In genomic region chr16:31170077-31170476, GRCh38 we compare ENCODE assay signal across 12 cellular contexts. TPM values are rescaled to one million over a fixed set of nuclear protein-coding genes. Genes with fewer than 3 reads are reported as not detected.
DNase-seq lines count a peak whose midpoint lies in the region; TF ChIP-seq lines count a peak whose summit lies in the region.
"Not testable (repeated sequence)": the region's sequence is repeated elsewhere in the genome, so short reads cannot be mapped to it uniquely, and the experiment has no call there.
"Had no signal": no experiment of that assay in that cellular context is flagged by ENCODE, and none has a peak within 500 bp of the region (broad histone marks: within the 10 kb centered on the region; RNA-seq: fewer than 3 reads in every experiment).

No MANE protein-coding gene starts in this region.

- peaks cover 15% of the 10 kb centered on the region for H3K4me1 Mint-ChIP-seq in Caco-2 (ENCODE audit: low read depth, unreplicated experiment)
- not testable (repeated sequence) for H3K4me1 Mint-ChIP-seq in mesothelial cell of epicardium; type B pancreatic cell (ENCODE audit: unreplicated experiment)

- POLR2A ChIA-PET in Caco-2 (lab: Charles Lee) = not testable (repeated sequence)

- not testable (repeated sequence) for H3K9me3 ChIP-seq in Caco-2; Karpas-422 (ENCODE audit: low read length); ectodermal cell (ENCODE audit: control insufficient read depth, low read length); left ventricle myocardium inferior (replicated peaks)

- CTCF ChIA-PET in Caco-2 (lab: Charles Lee) = not testable (repeated sequence)

- H4K20me1 ChIP-seq in Karpas-422 (ENCODE audit: insufficient read depth, low read depth, low read length) = not testable (repeated sequence)

- H3K4me1 ChIP-seq in Caco-2; Karpas-422 (ENCODE audit: low read length); ectodermal cell (ENCODE audit: control insufficient read depth, insufficient read depth, low read length): not testable (repeated sequence)
- H3K4me1 ChIP-seq in left ventricle myocardium inferior = peaks cover 15% of the 10 kb centered on the region

- H3K27ac ChIP-seq in Karpas-422 (ENCODE audit: low read length) = not testable (repeated sequence)
- H3K27ac ChIP-seq in ectodermal cell (ENCODE audit: insufficient read depth, low read depth, low read length, poor library complexity, severe bottlenecking) (peak overlapping the region; percentile 52), left ventricle myocardium inferior (replicated peaks) (peak overlapping the region; percentile 87)

- not testable (repeated sequence) for H3K4me3 ChIP-seq in Caco-2 (ENCODE audit: low read depth, low read length); Karpas-422 (ENCODE audit: low read length); ectodermal cell (ENCODE audit: insufficient read depth, low read depth, low read length); left ventricle myocardium inferior

- not testable (repeated sequence) for H3K27me3 Mint-ChIP-seq in Caco-2 (ENCODE audit: insufficient read depth, unreplicated experiment); mesothelial cell of epicardium (ENCODE audit: low read depth); type B pancreatic cell

- not testable (repeated sequence) for H3K36me3 ChIP-seq in Caco-2 (ENCODE audit: control insufficient read depth, insufficient read depth, low read length); Karpas-422 (ENCODE audit: insufficient read depth, low read length); ectodermal cell (ENCODE audit: control insufficient read depth, insufficient read depth, low read length); left ventricle myocardium inferior

- H3K27ac Mint-ChIP-seq in Caco-2 (ENCODE audit: unreplicated experiment) (peak overlapping the region; percentile 36), mesothelial cell of epicardium (peak overlapping the region; percentile 28), type B pancreatic cell (peak overlapping the region; percentile 9)

- BruUV-seq in Caco-2 (replicated peaks; lab: Mats Ljungman, UMichigan) = not testable (repeated sequence)

- in situ Hi-C loops in SK-MEL-5 (cut with HindIII; ENCODE audit: low pct_unique_long_range_greater_than_20kb, low sequenced_read_pairs) = not testable (repeated sequence)

- H3K9ac ChIP-seq in Karpas-422 (ENCODE audit: low read length) = not testable (repeated sequence)

- 68 to 79% methylated on average over 1 of the region's 2 CpGs for WGBS in ectodermal cell, 2 experiments

- H3K27me3 ChIP-seq in Caco-2 (replicated peaks; ENCODE audit: control insufficient read depth, insufficient read depth, low read length); Karpas-422 (ENCODE audit: low read length); ectodermal cell (ENCODE audit: control insufficient read depth, insufficient read depth, low read length, poor library complexity, severe bottlenecking); left ventricle myocardium inferior (ENCODE audit: low read depth): not testable (repeated sequence)

- not testable (repeated sequence) for H3K4me2 ChIP-seq in Karpas-422 (ENCODE audit: low read depth, low read length, poor library complexity, severe bottlenecking)

- TF ChIP-seq CTCF in Caco-2 (IDR thresholded peaks at IDR 0.05; ENCODE audit: insufficient read depth in 1 of 2, low read depth in 1 of 2, low read length in 1 of 2, severe bottlenecking in 1 of 2, unreplicated experiment in 1 of 2); left ventricle myocardium inferior (IDR thresholded peaks at IDR 0.05; ENCODE audit: borderline replicate concordance); mesothelial cell of epicardium (IDR thresholded peaks at IDR 0.05; ENCODE audit: unreplicated experiment); type B pancreatic cell (conservative IDR thresholded peaks at IDR 0.05): not testable (repeated sequence)

- H3K79me2 ChIP-seq in Karpas-422 (ENCODE audit: low read length) = not testable (repeated sequence)

- not testable (repeated sequence) for H3K36me3 Mint-ChIP-seq in Caco-2 (ENCODE audit: insufficient read depth, unreplicated experiment); mesothelial cell of epicardium; type B pancreatic cell

- DNase-seq in Caco-2; left ventricle myocardium inferior; mesothelial cell of epicardium (ENCODE audit: low spot score in 2 of 2, unreplicated experiment in 2 of 2); type B pancreatic cell (ENCODE audit: extremely low spot score, unreplicated experiment): not testable (repeated sequence)
- DNase-seq in Karpas-422 = peak; percentile 32
- peak; percentile 85 for DNase-seq in NCI-H2227 (lab: John Stamatoyannopoulos, UW; ENCODE audit: unreplicated experiment)
- DNase-seq in SK-MEL-5 (ENCODE audit: low read depth, low spot score) = peak; percentile 52

- not testable (repeated sequence) for H3K4me3 Mint-ChIP-seq in Caco-2 (ENCODE audit: unreplicated experiment); mesothelial cell of epicardium; type B pancreatic cell

- not testable (repeated sequence) for H3K9me3 Mint-ChIP-seq in Caco-2 (ENCODE audit: unreplicated experiment); mesothelial cell of epicardium; type B pancreatic cell

- H2AFZ ChIP-seq in Karpas-422 (ENCODE audit: low read length) = not testable (repeated sequence)

- intact Hi-C loops in Caco-2 (cut with micrococcal nuclease; ENCODE audit: unreplicated experiment); left ventricle myocardium inferior (cut with micrococcal nuclease): not testable (repeated sequence)

- H3K9me2 ChIP-seq in Karpas-422 (replicated peaks; ENCODE audit: insufficient read depth, low read length) = not testable (repeated sequence)

RNA-seq across cellular contexts. Expression of gene FUS, which starts 9.9 kb away (rescaled TPM):
- 489 and 490 TPM in 2 replicates for total RNA-seq in Caco-2 (2022)
- 51.4 and 61.7 TPM in 2 replicates for total RNA-seq in Karpas-422 (2014; rRNA removed; shearing (Covaris generic); ENCODE audit: low replicate concordance)
- 24.1 and 25.1 TPM in 2 replicates for total RNA-seq in SK-MEL-5 (2014; rRNA removed; shearing (Covaris generic))
- 339 and 353 TPM in 2 replicates for polyA plus RNA-seq in SK-MEL-5 (2015; cell fraction: cytosol; rRNA removed)
- polyA plus RNA-seq in SK-MEL-5 (2015; cell fraction: nucleus; rRNA removed) = 860 and 925 TPM in 2 replicates
- 960 TPM for polyA plus RNA-seq in ectodermal cell (2013, experiment 1 of 4)
- polyA plus RNA-seq in ectodermal cell (2013, experiment 2 of 4) = 1,022 TPM
- 547 TPM for polyA plus RNA-seq in ectodermal cell (2013, experiment 3 of 4)
- polyA plus RNA-seq in ectodermal cell (2013, experiment 4 of 4) = 612 TPM
- 96.9 TPM for total RNA-seq in left ventricle myocardium inferior
- 718 to 743 TPM (median 733 TPM) in 3 replicates for total RNA-seq in mesothelial cell of epicardium
- 400 and 654 TPM in 2 replicates for total RNA-seq in type B pancreatic cell (ENCODE audit: low replicate concordance)

RNA-seq across cellular contexts. Expression of gene PRSS36, which starts 20.2 kb away (rescaled TPM):
- total RNA-seq in Caco-2 (2022) (1.4 and 1.6 TPM in 2 replicates), left ventricle myocardium inferior (1.4 TPM), mesothelial cell of epicardium (0.96 to 1.7 TPM (median 1.4 TPM) in 3 replicates), type B pancreatic cell (ENCODE audit: low replicate concordance) (1.8 and 2.0 TPM in 2 replicates)
- total RNA-seq in Karpas-422 (2014; rRNA removed; shearing (Covaris generic); ENCODE audit: low replicate concordance) = not detected in 2 replicates
- 0.05 and 0.50 TPM in 2 replicates for total RNA-seq in SK-MEL-5 (2014; rRNA removed; shearing (Covaris generic))
- 0.32 and 1.3 TPM in 2 replicates for polyA plus RNA-seq in SK-MEL-5 (2015; cell fraction: cytosol; rRNA removed)
- 0.99 and 1.1 TPM in 2 replicates for polyA plus RNA-seq in SK-MEL-5 (2015; cell fraction: nucleus; rRNA removed)
- polyA plus RNA-seq in ectodermal cell (2013, experiment 1 of 4) = 0.98 TPM
- polyA plus RNA-seq in ectodermal cell (2013, experiment 2 of 4) = 0.82 TPM
- 0.59 TPM for polyA plus RNA-seq in ectodermal cell (2013, experiment 3 of 4)
- polyA plus RNA-seq in ectodermal cell (2013, experiment 4 of 4) = 1.1 TPM
- total RNA-seq: NCI-H460, OCI-LY7 had no signal

RNA-seq across cellular contexts. Expression of gene PYCARD, which starts 32.5 kb away (rescaled TPM):
- total RNA-seq in Caco-2 (2022) (0.49 and 0.84 TPM in 2 replicates), left ventricle myocardium inferior (5.3 TPM), mesothelial cell of epicardium (4.9 to 6.5 TPM (median 5.3 TPM) in 3 replicates), type B pancreatic cell (ENCODE audit: low replicate concordance) (8.2 and 14.5 TPM in 2 replicates)
- total RNA-seq in Karpas-422 (2014; rRNA removed; shearing (Covaris generic); ENCODE audit: low replicate concordance) = 78.0 and 206 TPM in 2 replicates
- 123 and 141 TPM in 2 replicates for total RNA-seq in SK-MEL-5 (2014; rRNA removed; shearing (Covaris generic))
- polyA plus RNA-seq in SK-MEL-5 (2015; cell fraction: cytosol; rRNA removed) = 93.8 and 146 TPM in 2 replicates
- polyA plus RNA-seq in SK-MEL-5 (2015; cell fraction: nucleus; rRNA removed) = 10.1 and 22.8 TPM in 2 replicates
- 0.48 TPM for polyA plus RNA-seq in ectodermal cell (2013, experiment 1 of 4)
- 1.1 TPM for polyA plus RNA-seq in ectodermal cell (2013, experiment 2 of 4)
- 0.69 TPM for polyA plus RNA-seq in ectodermal cell (2013, experiment 3 of 4)
- 0.28 TPM for polyA plus RNA-seq in ectodermal cell (2013, experiment 4 of 4)
- total RNA-seq: NCI-H460 had no signal

RNA-seq across cellular contexts. Expression of gene PRSS8, which starts 34.5 kb away (rescaled TPM):
- 237 and 271 TPM in 2 replicates for total RNA-seq in Caco-2 (2022)
- not detected in 2 replicates for total RNA-seq in Karpas-422 (2014; rRNA removed; shearing (Covaris generic); ENCODE audit: low replicate concordance)
- total RNA-seq in SK-MEL-5 (2014; rRNA removed; shearing (Covaris generic)) = not detected in 2 replicates
- not detected in 2 replicates for polyA plus RNA-seq in SK-MEL-5 (2015; cell fraction: cytosol; rRNA removed)
- polyA plus RNA-seq in SK-MEL-5 (2015; cell fraction: nucleus; rRNA removed) = not detected in 2 replicates
- 7.7 TPM for polyA plus RNA-seq in ectodermal cell (2013, experiment 1 of 4)
- polyA plus RNA-seq in ectodermal cell (2013, experiment 2 of 4) = 8.5 TPM
- polyA plus RNA-seq in ectodermal cell (2013, experiment 3 of 4) = 6.0 TPM
- polyA plus RNA-seq in ectodermal cell (2013, experiment 4 of 4) = 6.3 TPM
- not detected for total RNA-seq in left ventricle myocardium inferior
- 79.1 to 84.3 TPM (median 79.9 TPM) in 3 replicates for total RNA-seq in mesothelial cell of epicardium
- 84.7 and 205 TPM in 2 replicates for total RNA-seq in type B pancreatic cell (ENCODE audit: low replicate concordance)
- total RNA-seq: LHCN-M2, NCI-H460, OCI-LY7, SJSA1 had no signal

RNA-seq across cellular contexts. Expression of gene TRIM72, which starts 43.8 kb away (rescaled TPM):
- total RNA-seq in Caco-2 (2022) = 0.07 TPM in 2 replicates
- total RNA-seq in Karpas-422 (2014; rRNA removed; shearing (Covaris generic); ENCODE audit: low replicate concordance) = not detected in 2 replicates
- total RNA-seq in SK-MEL-5 (2014; rRNA removed; shearing (Covaris generic)) = 0.16 TPM in 1 of 2 replicates, not detected in the other
- polyA plus RNA-seq in SK-MEL-5 (2015; cell fraction: cytosol; rRNA removed) = not detected in 2 replicates
- 0.97 TPM in 1 of 2 replicates, not detected in the other for polyA plus RNA-seq in SK-MEL-5 (2015; cell fraction: nucleus; rRNA removed)
- not detected for polyA plus RNA-seq in ectodermal cell (2013, experiment 1 of 4)
- not detected for polyA plus RNA-seq in ectodermal cell (2013, experiment 2 of 4)
- polyA plus RNA-seq in ectodermal cell (2013, experiment 3 of 4) = not detected
- polyA plus RNA-seq in ectodermal cell (2013, experiment 4 of 4) = not detected
- total RNA-seq in left ventricle myocardium inferior = 0.91 TPM
- 0.04 to 0.14 TPM (median 0.11 TPM) in 3 replicates for total RNA-seq in mesothelial cell of epicardium
- total RNA-seq in type B pancreatic cell (ENCODE audit: low replicate concordance) = 0.02 TPM in 1 of 2 replicates, not detected in the other
- total RNA-seq: SJSA1 had no signal
